1 cellular context compared by ENCODE assay signal in genomic region chr2:58484201-58484600, GRCh38.
TF ChIP-seq lines count a peak whose summit lies in the region.

No MANE protein-coding gene starts in this region.

TF ChIP-seq in SK-N-SH, 30 proteins besides CTCF, POLR2A, EP300 and RAD21 (continued from another document):
- TF ChIP-seq, protein P1, sequence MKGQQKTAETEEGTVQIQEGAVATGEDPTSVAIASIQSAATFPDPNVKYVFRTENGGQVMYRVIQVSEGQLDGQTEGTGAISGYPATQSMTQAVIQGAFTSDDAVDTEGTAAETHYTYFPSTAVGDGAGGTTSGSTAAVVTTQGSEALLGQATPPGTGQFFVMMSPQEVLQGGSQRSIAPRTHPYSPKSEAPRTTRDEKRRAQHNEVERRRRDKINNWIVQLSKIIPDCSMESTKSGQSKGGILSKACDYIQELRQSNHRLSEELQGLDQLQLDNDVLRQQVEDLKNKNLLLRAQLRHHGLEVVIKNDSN (IDR thresholded peaks at IDR 0.05; ENCODE audit: borderline replicate concordance, low read depth): no peak
- TF ChIP-seq GATA2 (CRISPR knock-in tag; IDR thresholded peaks at IDR 0.05): no peak
- TF ChIP-seq SMC3 (IDR thresholded peaks at IDR 0.05; ENCODE audit: low read depth, low read length): no peak
- no peak for TF ChIP-seq FOXJ3 (CRISPR knock-in tag; IDR thresholded peaks at IDR 0.05)
- no peak for TF ChIP-seq JUND (IDR thresholded peaks at IDR 0.05)
- TF ChIP-seq YY1 (IDR thresholded peaks at IDR 0.05; ENCODE audit: low read depth): no peak
